Comparison of ENCODE assay signal across 15 cellular contexts in the genomic region with DNA sequence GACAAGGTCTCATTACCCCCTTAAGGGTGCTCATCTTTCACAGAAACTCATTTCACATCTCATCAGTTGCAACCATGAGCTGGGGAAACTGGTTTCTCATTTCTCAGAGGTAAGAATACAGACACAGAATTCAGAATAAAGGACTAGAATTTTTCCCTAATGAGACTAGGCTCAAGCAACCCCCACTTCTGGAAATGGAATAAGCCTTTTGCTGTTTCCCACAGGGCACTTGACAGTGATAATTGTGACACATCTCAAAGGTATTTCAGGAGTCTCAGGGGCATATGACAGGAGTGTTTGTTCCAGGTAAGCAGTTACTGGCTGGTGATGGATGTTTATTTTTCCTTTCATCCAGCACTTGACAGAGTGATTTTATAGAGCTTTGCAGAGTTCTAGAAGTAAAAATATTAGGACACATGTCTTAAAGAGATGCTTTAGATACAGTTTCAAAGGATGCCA.
DNase-seq lines count a peak whose midpoint lies in the region; ATAC-seq and TF ChIP-seq lines count a peak whose summit lies in the region.
"Had no signal": no experiment of that assay in that cellular context is flagged by ENCODE, and none has a peak within 500 bp of the region (broad histone marks: within the 10 kb centered on the region; RNA-seq: fewer than 3 reads in every experiment).

No MANE protein-coding gene starts in this region.

- H3K9me3 ChIP-seq in NT2/D1 (ENCODE audit: insufficient read depth, low read length): no peaks in the 10 kb centered on the region
- no peaks in the 10 kb centered on the region for H3K9me3 ChIP-seq in CD8-positive, alpha-beta T cell (ENCODE audit: low read length)
- H3K9me3 ChIP-seq in vagina: no peaks in the 10 kb centered on the region
- H3K9me3 ChIP-seq: BLaER1 treated with 17β-estradiol and CSF1 and Interleukin-3, amounts not matched to agents 10 nM and 100 nM; suprapubic skin had no signal

- H3K27ac Mint-ChIP-seq in CD8-positive, alpha-beta T cell: no peak overlapping the region

- H3K27ac ChIP-seq in CD8-positive, alpha-beta T cell (ENCODE audit: low read depth, low read length): no peak overlapping the region
- no peak overlapping the region for H3K27ac ChIP-seq in vagina
- H3K27ac ChIP-seq: BLaER1 treated with 17β-estradiol and CSF1 and Interleukin-3, amounts not matched to agents 10 nM and 100 nM; suprapubic skin had no signal

- peaks cover 2% of the 10 kb centered on the region for H3K9me3 Mint-ChIP-seq in CD8-positive, alpha-beta T cell
- H3K9me3 Mint-ChIP-seq: IgD-negative memory B cell had no signal

- no peak for TF ChIP-seq CTCF in CD8-positive, alpha-beta T cell (IDR thresholded peaks at IDR 0.05)
- no peak for TF ChIP-seq CTCF in vagina (IDR thresholded peaks at IDR 0.05)

- H3K27me3 ChIP-seq in NT2/D1 (ENCODE audit: insufficient read depth, insufficient read length) (no peaks in the 10 kb centered on the region), vagina (no peaks in the 10 kb centered on the region)
- H3K27me3 ChIP-seq in CD8-positive, alpha-beta T cell (ENCODE audit: insufficient read depth, low read length): no peaks in the 10 kb centered on the region
- H3K27me3 ChIP-seq: BLaER1 treated with 17β-estradiol and CSF1 and Interleukin-3, amounts not matched to agents 10 nM and 100 nM; suprapubic skin had no signal

- POLR2A ChIA-PET in CD8-positive, alpha-beta T cell (lab: Charles Lee): interaction anchor here (0.9 kb wide), 1 partner anchor 88 kb away, joined by 3 read pairs; no protein-coding TSS in a partner anchor

- no peaks in the 10 kb centered on the region for H3K36me3 ChIP-seq in NT2/D1 (ENCODE audit: insufficient read depth, insufficient read length, low read length)
- no peaks in the 10 kb centered on the region for H3K36me3 ChIP-seq in CD8-positive, alpha-beta T cell (ENCODE audit: insufficient read depth, low read length)
- no peaks in the 10 kb centered on the region for H3K36me3 ChIP-seq in vagina
- H3K36me3 ChIP-seq: BLaER1 treated with 17β-estradiol and CSF1 and Interleukin-3, amounts not matched to agents 10 nM and 100 nM; suprapubic skin had no signal

- TF ChIP-seq POLR2A in vagina (IDR thresholded peaks at IDR 0.05): no peak

- ATAC-seq in HG02642 (IDR thresholded peaks at IDR 0.05; ENCODE audit: poor library complexity, unreplicated experiment): peak; percentile 45
- ATAC-seq in CD8-positive, alpha-beta T cell: no peak

- peak; percentile 94 for DNase-seq in DMS53 (lab: John Stamatoyannopoulos, UW)
- DNase-seq in NT2/D1 (ENCODE audit: low read depth, low spot score): peak; percentile 15
- DNase-seq in islet precursor cell: peak; percentile 90
- no peak for DNase-seq in CD8-positive, alpha-beta T cell
- no peak for DNase-seq in activated gamma-delta T cell (lab: John Stamatoyannopoulos, UW)
- no peak for DNase-seq in vagina (ENCODE audit: extremely low spot score in 2 of 2)
- no peak for DNase-seq in T1000 (lab: John Stamatoyannopoulos, UW)
- DNase-seq: activated CD4-positive, alpha-beta T cell treated with anti-CD3 and anti-CD28 coated beads for 48 hours; activated naive CD4-positive, alpha-beta T cell treated with anti-CD3 and anti-CD28 coated beads, Interleukin-2, amount 50 U/mL, for 16 hours; glutamatergic neuron; NCI-H524 treated with DMSO at 0.1 percent for 48 hours had no signal

- H3K4me3 Mint-ChIP-seq in CD8-positive, alpha-beta T cell: no peak overlapping the region

- no peak overlapping the region for H3K4me3 ChIP-seq in NT2/D1 (ENCODE audit: insufficient read length, low read depth)
- H3K4me3 ChIP-seq in CD8-positive, alpha-beta T cell (ENCODE audit: low read depth, low read length): no peak overlapping the region
- no peak overlapping the region for H3K4me3 ChIP-seq in vagina
- H3K4me3 ChIP-seq: BLaER1 treated with 17β-estradiol and CSF1 and Interleukin-3, amounts not matched to agents 10 nM and 100 nM; suprapubic skin had no signal

- H3K36me3 Mint-ChIP-seq in CD8-positive, alpha-beta T cell: no peaks in the 10 kb centered on the region
- H3K36me3 Mint-ChIP-seq: IgD-negative memory B cell had no signal

- intact Hi-C loops in CD8-positive, alpha-beta T cell (cut with DNase I, micrococcal nuclease): no loop called here
- intact Hi-C loops in vagina (cut with DNase I): no loop called here

- H3K9ac ChIP-seq in NT2/D1 (ENCODE audit: insufficient read length, low read depth): no peak overlapping the region
- H3K9ac ChIP-seq: BLaER1 treated with 17β-estradiol and CSF1 and Interleukin-3, amounts not matched to agents 10 nM and 100 nM had no signal

- H3K4me1 Mint-ChIP-seq in CD8-positive, alpha-beta T cell (ENCODE audit: low read depth): no peaks in the 10 kb centered on the region

- H3K4me1 ChIP-seq in NT2/D1 (ENCODE audit: insufficient read depth, insufficient read length) (no peaks in the 10 kb centered on the region), vagina (peaks cover 8% of the 10 kb centered on the region)
- H3K4me1 ChIP-seq in CD8-positive, alpha-beta T cell (ENCODE audit: insufficient read depth, low read length): no peaks in the 10 kb centered on the region
- H3K4me1 ChIP-seq: suprapubic skin had no signal

- H3K27me3 Mint-ChIP-seq in CD8-positive, alpha-beta T cell (ENCODE audit: low read depth): no peaks in the 10 kb centered on the region
- H3K27me3 Mint-ChIP-seq: IgD-negative memory B cell had no signal

- CTCF ChIA-PET in CD8-positive, alpha-beta T cell (lab: Charles Lee): no interaction called here

Comparison
In these comparisons a context has a peak if more than half of its experiments do, and no peak if none do; other contexts are left out.
1. DNase-seq: peak in DMS53 (single experiment), NT2/D1 (single experiment) and islet precursor cell (single experiment); none in CD8-positive, alpha-beta T cell (0 of 7), activated gamma-delta T cell (single experiment), vagina (0 of 2) and T1000 (single experiment).